1 cellular context compared by ENCODE assay signal in the genomic region with DNA sequence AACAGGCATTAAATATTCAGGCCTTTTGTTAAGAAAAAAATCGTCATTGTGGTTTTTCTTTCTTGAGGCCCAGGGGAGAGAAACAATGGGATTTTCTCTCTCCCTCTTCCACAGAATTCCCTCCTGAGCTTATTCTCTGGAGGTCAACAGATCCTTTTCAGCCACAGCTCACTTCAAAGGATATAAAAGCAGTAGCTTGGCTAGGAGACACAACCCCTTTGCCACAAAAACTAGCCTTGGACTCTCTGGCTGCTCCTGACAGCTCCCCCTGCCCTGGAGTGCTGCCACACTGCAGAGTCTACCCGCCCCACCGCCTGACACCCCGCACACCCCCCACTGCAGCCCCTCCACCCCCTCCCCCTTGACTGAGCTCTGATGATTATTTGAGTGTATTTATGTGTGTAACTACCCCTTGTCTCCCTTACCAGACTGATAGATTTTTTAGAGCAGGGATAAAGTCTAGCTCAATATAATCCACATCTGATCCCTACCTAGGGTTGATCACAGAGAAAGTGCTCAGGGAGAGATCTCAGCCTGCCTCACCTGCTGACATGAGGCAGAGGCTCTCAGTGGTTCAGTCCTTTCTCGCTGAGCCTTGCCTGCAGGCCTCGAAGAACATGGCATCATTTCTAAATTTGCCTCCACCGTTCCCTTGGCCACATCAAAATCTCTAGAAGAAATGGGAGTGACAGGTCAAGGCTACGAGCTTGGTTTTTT.
TF ChIP-seq lines count a peak whose summit lies in the region.

No MANE protein-coding gene starts in this region.

TF ChIP-seq in H1, 55 proteins besides CTCF, POLR2A, EP300 and RAD21:
- no peak for TF ChIP-seq CHD7 (IDR thresholded peaks at IDR 0.05; ENCODE audit: insufficient replicate concordance, low read length)
- TF ChIP-seq ASH2L (IDR thresholded peaks at IDR 0.05; ENCODE audit: low read length) = no peak
- TF ChIP-seq CHD2 (IDR thresholded peaks at IDR 0.05; ENCODE audit: low read length) = no peak
- TF ChIP-seq, protein P1, sequence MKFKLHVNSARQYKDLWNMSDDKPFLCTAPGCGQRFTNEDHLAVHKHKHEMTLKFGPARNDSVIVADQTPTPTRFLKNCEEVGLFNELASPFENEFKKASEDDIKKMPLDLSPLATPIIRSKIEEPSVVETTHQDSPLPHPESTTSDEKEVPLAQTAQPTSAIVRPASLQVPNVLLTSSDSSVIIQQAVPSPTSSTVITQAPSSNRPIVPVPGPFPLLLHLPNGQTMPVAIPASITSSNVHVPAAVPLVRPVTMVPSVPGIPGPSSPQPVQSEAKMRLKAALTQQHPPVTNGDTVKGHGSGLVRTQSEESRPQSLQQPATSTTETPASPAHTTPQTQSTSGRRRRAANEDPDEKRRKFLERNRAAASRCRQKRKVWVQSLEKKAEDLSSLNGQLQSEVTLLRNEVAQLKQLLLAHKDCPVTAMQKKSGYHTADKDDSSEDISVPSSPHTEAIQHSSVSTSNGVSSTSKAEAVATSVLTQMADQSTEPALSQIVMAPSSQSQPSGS (IDR thresholded peaks at IDR 0.05; ENCODE audit: low read length) = no peak
- no peak for TF ChIP-seq RFX5 (IDR thresholded peaks at IDR 0.05; ENCODE audit: borderline replicate concordance, low read depth, low read length)
- TF ChIP-seq HDAC2 (IDR thresholded peaks at IDR 0.05; ENCODE audit: borderline replicate concordance in 1 of 2, low read depth in 2 of 2, low read length in 2 of 2) = no peak
- no peak for TF ChIP-seq NRF1 (IDR thresholded peaks at IDR 0.05; ENCODE audit: low read depth, low read length)
- no peak for TF ChIP-seq JUN (IDR thresholded peaks at IDR 0.05; ENCODE audit: low read depth, low read length)
- no peak for TF ChIP-seq MAFK (IDR thresholded peaks at IDR 0.05; ENCODE audit: low read depth, low read length)
- TF ChIP-seq KDM4A (IDR thresholded peaks at IDR 0.05; ENCODE audit: low read depth, low read length, severe bottlenecking) = no peak
- TF ChIP-seq FOSL1 (IDR thresholded peaks at IDR 0.05; ENCODE audit: insufficient read depth, low read depth, low read length) = no peak
- no peak for TF ChIP-seq USF2 (IDR thresholded peaks at IDR 0.05; ENCODE audit: low read length)
- no peak for TF ChIP-seq MAX (IDR thresholded peaks at IDR 0.05)
- no peak for TF ChIP-seq RNF2 (IDR thresholded peaks at IDR 0.05; ENCODE audit: borderline replicate concordance, low read depth, low read length, missing control alignments, poor library complexity, severe bottlenecking)
- TF ChIP-seq POU5F1 (IDR thresholded peaks at IDR 0.05; ENCODE audit: low read depth, low read length) = no peak
- TF ChIP-seq E2F6 (IDR thresholded peaks at IDR 0.05) = no peak
- no peak for TF ChIP-seq EGR1 (IDR thresholded peaks at IDR 0.05; ENCODE audit: borderline replicate concordance, low read depth, low read length)
- no peak for TF ChIP-seq SP1 (IDR thresholded peaks at IDR 0.05; ENCODE audit: low read depth, low read length)
- no peak for TF ChIP-seq TEAD4 (IDR thresholded peaks at IDR 0.05; ENCODE audit: low read depth, low read length)
- no peak for TF ChIP-seq CREB1 (IDR thresholded peaks at IDR 0.05)
TF ChIP-seq in H1: peak in this region for 0.
